In the genomic region with DNA sequence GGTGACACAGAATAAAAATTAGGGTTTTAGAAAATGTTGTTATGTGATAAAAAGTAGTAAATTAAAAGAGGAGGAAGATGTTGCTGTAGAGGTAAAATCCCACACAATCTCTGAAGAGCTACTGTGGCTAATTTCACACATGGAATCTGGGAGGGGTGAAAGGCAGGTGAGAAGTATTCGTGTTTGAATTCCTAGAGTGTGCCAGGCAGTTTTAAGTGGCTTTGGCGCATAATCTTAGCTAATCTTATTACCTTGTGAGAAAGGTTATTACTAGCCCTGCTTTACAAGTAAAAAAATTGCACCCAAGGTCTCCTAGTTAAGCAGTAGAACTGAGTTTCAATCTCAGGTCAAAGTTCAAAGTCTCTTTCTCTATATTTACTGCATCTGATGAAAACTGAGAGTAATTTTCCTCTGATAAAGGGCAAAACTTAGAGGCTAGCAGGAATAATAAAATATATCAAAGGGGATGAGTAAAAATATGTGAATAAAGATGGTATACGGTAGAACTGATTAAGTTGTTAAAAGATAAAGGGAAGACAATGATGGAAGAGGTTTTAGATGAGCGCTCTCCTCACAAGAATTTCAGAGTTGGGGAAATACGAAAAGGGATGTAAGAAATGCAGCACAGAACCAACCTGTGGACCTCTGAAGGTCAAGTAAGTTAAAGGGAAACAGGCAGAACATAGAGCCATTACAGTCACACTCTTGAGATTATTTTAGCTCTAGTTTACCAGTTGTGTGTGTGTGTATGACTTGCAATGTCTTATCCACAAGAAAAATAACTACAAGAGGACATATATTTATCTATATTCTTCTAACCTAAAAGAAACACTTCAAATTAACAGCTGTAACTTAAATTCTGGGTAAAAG, we compare ENCODE assay signal across 16 cellular contexts. TPM values are rescaled to one million over a fixed set of nuclear protein-coding genes. Genes with fewer than 3 reads are reported as not detected.
A peak's percentile ranks its signal among the peaks of the same experiment; 100 is the strongest.
DNase-seq lines count a peak whose midpoint lies in the region; ATAC-seq, FAIRE-seq and TF ChIP-seq lines count a peak whose summit lies in the region.
"Had no signal": no experiment of that assay in that cellular context is flagged by ENCODE, and none has a peak within 500 bp of the region (broad histone marks: within the 10 kb centered on the region; RNA-seq: fewer than 3 reads in every experiment).

No MANE protein-coding gene starts in this region.

- H3K4me3 ChIP-seq in left lung: no peak overlapping the region
- no peak overlapping the region for H3K4me3 ChIP-seq in pancreas

- H3K27ac ChIP-seq in left lung: no peak overlapping the region
- H3K27ac ChIP-seq in pancreas: no peak overlapping the region
- H3K27ac ChIP-seq in CD4-positive, alpha-beta T cell (ENCODE audit: low read depth, low read length): no peak overlapping the region
- H3K27ac ChIP-seq: C4-2B, KMS-11 had no signal

- H3K9me3 Mint-ChIP-seq in CD4-positive, alpha-beta T cell: peaks cover 3% of the 10 kb centered on the region

- no peak overlapping the region for H3K4me3 Mint-ChIP-seq in CD4-positive, alpha-beta T cell
- H3K4me3 Mint-ChIP-seq: HFFc6 had no signal

- intact Hi-C loops in left lung (cut with DNase I) (no loop called here), pancreas (cut with DNase I) (loop anchor here in 1 of 3 donors (10.0 kb wide), 1 partner anchor 51 kb away; no protein-coding TSS in a partner anchor)
- intact Hi-C loops in CD4-positive, alpha-beta T cell (cut with DNase I, micrococcal nuclease): no loop called here

- H3K4me1 ChIP-seq in left lung (peaks cover 0 to 7% of the 10 kb centered on the region in 2 donors), pancreas (peaks cover 14 to 33% (median 20%) of the 10 kb centered on the region in 3 donors)

- POLR2A ChIA-PET in CD4-positive, alpha-beta T cell (lab: Charles Lee): no interaction called here

- WGBS in pancreas, 2 donors: 37 to 45% methylated on average over 5 of the region's 5 CpGs

- H3K9me3 ChIP-seq in left lung (peaks cover 0 to 7% of the 10 kb centered on the region in 2 donors), pancreas (no peaks in the 10 kb centered on the region)
- H3K9me3 ChIP-seq in CD4-positive, alpha-beta T cell (ENCODE audit: control insufficient read depth, low read length): peaks cover 7% of the 10 kb centered on the region

- H3K27ac Mint-ChIP-seq in CD4-positive, alpha-beta T cell: no peak overlapping the region
- H3K27ac Mint-ChIP-seq: HFFc6 had no signal

- H3K36me3 Mint-ChIP-seq in CD4-positive, alpha-beta T cell (ENCODE audit: low read depth): no peaks in the 10 kb centered on the region

- peaks cover 27% of the 10 kb centered on the region for H3K27me3 Mint-ChIP-seq in CD4-positive, alpha-beta T cell

- TF ChIP-seq CTCF in D721Med (IDR thresholded peaks at IDR 0.05; ENCODE audit: insufficient read depth, missing control alignments): no peak
- TF ChIP-seq CTCF in left lung (IDR thresholded peaks at IDR 0.05): no peak
- no peak for TF ChIP-seq CTCF in pancreas (IDR thresholded peaks at IDR 0.05)
- TF ChIP-seq CTCF in CD4-positive, alpha-beta T cell (IDR thresholded peaks at IDR 0.05): no peak

- H3K27me3 ChIP-seq in left lung: no peaks in the 10 kb centered on the region
- H3K27me3 ChIP-seq in pancreas: no peaks in the 10 kb centered on the region
- no peaks in the 10 kb centered on the region for H3K27me3 ChIP-seq in CD4-positive, alpha-beta T cell (ENCODE audit: control insufficient read depth, insufficient read depth, low read length)

- peak; percentile 88 for ATAC-seq in left lung
- ATAC-seq in pancreas: peak; percentile 28 to 69 (median 56)
- no peak for ATAC-seq in CD4-positive, alpha-beta T cell (ENCODE audit: poor library complexity)
- no peak for ATAC-seq in HG03457 (IDR thresholded peaks at IDR 0.05; ENCODE audit: unreplicated experiment)

- CTCF ChIA-PET in CD4-positive, alpha-beta T cell (lab: Charles Lee): no interaction called here

- FAIRE-seq in D721Med (lab: Jason Lieb, UNC) (peak; percentile 99), pancreas (lab: Jason Lieb, UNC) (no peak)
- FAIRE-seq: H1 had no signal

- H3K36me3 ChIP-seq in left lung (no peaks in the 10 kb centered on the region), pancreas (no peaks in the 10 kb centered on the region)

- H3K4me1 Mint-ChIP-seq in CD4-positive, alpha-beta T cell (ENCODE audit: low read depth): no peaks in the 10 kb centered on the region

- DNase-seq in D721Med (ENCODE audit: insufficient read length, low spot score) (no peak), NCI-H69 (lab: John Stamatoyannopoulos, UW) (peak; percentile 60), left lung (no peak), pancreas (no peak), NAMALWA (ENCODE audit: low spot score) (no peak)
- DNase-seq in CD4-positive, alpha-beta T cell: no peak
- DNase-seq: DMS153, HFFc6, NCI-H1092, NCI-H2081 treated with DMSO at 0.1 percent for 48 hours, NCI-H2227 treated with DMSO at 0.1 percent for 48 hours, SIG-M5 had no signal

RNA-seq across cellular contexts. Expression of gene GAREM1, which starts 34.8 kb away (rescaled TPM):
- total RNA-seq in left lung (10 to 100 TPM; 10.3 to 10.9 TPM), pancreas (10 to 100 TPM in 4 of 6 donors, 1 to 10 TPM in 2; 8.8 to 55.9 (median 17.9) TPM)
- 1 to 10 TPM; 2.9 to 3.6 TPM for polyA plus RNA-seq in pancreas
- under 1 TPM; 0.14 to 0.34 TPM for total RNA-seq in CD4-positive, alpha-beta T cell

Comparison
In these comparisons a context has a peak if more than half of its experiments do, and no peak if none do; other contexts are left out.
1. ATAC-seq: peak in left lung (single experiment) and pancreas (4 of 4); none in CD4-positive, alpha-beta T cell (single experiment) and HG03457 (single experiment).
2. RNA of gene GAREM1, which starts 34.8 kb away (total RNA-seq): 8.8 to 55.9 TPM in pancreas and 10.3 to 10.9 TPM in left lung; 0.14 to 0.34 TPM in CD4-positive, alpha-beta T cell; every median in the first group is over 4 times any median in the second.